Comparison of ENCODE assay signal across 19 cellular contexts in the genomic region with DNA sequence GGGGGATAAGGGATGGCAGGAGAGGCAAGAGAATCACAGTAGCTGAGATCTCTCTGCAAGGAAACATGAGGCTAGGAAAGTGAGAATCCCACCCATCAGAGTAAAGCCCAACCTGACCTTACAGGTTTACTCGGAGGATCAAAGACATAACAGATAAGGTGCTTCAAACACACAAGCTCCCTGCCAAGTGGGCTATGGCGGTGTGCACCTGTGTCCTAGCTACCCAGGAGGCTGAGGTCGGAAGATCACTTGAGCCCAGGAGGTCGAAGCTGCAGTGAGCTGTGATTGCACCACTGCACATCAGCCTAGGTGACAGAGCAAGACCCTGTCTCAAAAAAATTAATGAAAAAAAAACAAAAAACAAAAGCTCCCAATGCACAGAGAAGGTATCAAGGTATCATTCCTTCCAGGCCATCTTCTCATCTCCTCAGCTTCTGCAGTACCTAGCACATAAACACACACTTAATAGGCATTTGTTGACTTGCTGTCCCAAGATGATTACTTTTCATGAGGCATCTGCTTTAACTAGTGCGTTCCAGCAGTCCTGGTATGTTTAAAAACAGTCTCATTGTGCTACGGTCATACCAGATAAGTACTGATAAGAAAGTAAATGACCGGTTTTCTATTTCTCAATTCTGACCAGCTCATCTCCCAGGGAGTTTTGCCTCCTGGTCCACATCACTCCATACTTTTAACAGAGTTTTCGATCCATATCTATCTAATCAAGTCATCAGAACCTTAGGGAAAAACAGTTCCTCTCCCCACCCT.
"Had no signal": no experiment of that assay in that cellular context is flagged by ENCODE, and none has a peak within 500 bp of the region (broad histone marks: within the 10 kb centered on the region; RNA-seq: fewer than 3 reads in every experiment).

No MANE protein-coding gene starts in this region.

- H3K27ac Mint-ChIP-seq: activated CD4-positive, alpha-beta memory T cell treated with anti-CD3 and anti-CD28 coated beads, Interleukin-2, amount 10 ng/mL, durations not matched to agents 7 days and 5 days; activated naive CD8-positive, alpha-beta T cell treated with anti-CD3 and anti-CD28 coated beads, Interleukin-2, amount 50 U/mL, for 24 hours; dendritic cell treated with granulocyte-macrophage colony-stimulating factor and Interleukin-4, amounts not matched to agents 40 ng/mL and 50 ng/mL, for 4 days; immature natural killer cell; stimulated activated memory B cell treated with anti-CD40 and anti-IgM and Interleukin-4, amounts not matched to agents 10 μg/mL and 1 μg/mL and 100 μg/mL, for 72 hours; T-helper 2 cell treated with Interferon-gamma antibody and Interleukin-4, amounts not matched to agents 5 μg/mL and 100 μg/mL, for 36 hours had no signal

- H3K27ac ChIP-seq: right atrium auricular region, tibial nerve had no signal

- H3K9me3 Mint-ChIP-seq: activated CD4-positive, alpha-beta memory T cell treated with anti-CD3 and anti-CD28 coated beads, Interleukin-2, amount 10 ng/mL, durations not matched to agents 7 days and 5 days; activated naive CD8-positive, alpha-beta T cell treated with anti-CD3 and anti-CD28 coated beads, Interleukin-2, amount 50 U/mL, for 24 hours; dendritic cell treated with granulocyte-macrophage colony-stimulating factor and Interleukin-4, amounts not matched to agents 40 ng/mL and 50 ng/mL, for 4 days; effector memory CD8-positive, alpha-beta T cell; immature natural killer cell; naive thymus-derived CD4-positive, alpha-beta T cell; stimulated activated memory B cell treated with anti-CD40 and anti-IgM and Interleukin-4, amounts not matched to agents 10 μg/mL and 1 μg/mL and 100 μg/mL, for 72 hours; T-helper 2 cell treated with Interferon-gamma antibody and Interleukin-4, amounts not matched to agents 5 μg/mL and 100 μg/mL, for 36 hours had no signal

- H3K4me1 Mint-ChIP-seq: activated CD4-positive, alpha-beta memory T cell treated with anti-CD3 and anti-CD28 coated beads, Interleukin-2, amount 10 ng/mL, durations not matched to agents 7 days and 5 days had no signal

- ATAC-seq: activated naive CD8-positive, alpha-beta T cell treated with anti-CD3 and anti-CD28 coated beads, Interleukin-2, amount 50 U/mL, for 24 hours; effector memory CD8-positive, alpha-beta T cell; left colon; naive thymus-derived CD4-positive, alpha-beta T cell; stimulated activated memory B cell treated with anti-CD40 and anti-IgM and Interleukin-4, amounts not matched to agents 10 μg/mL and 1 μg/mL and 100 μg/mL, for 72 hours had no signal

- H3K4me3 ChIP-seq: right atrium auricular region, tibial nerve had no signal

- H3K27me3 Mint-ChIP-seq: activated CD4-positive, alpha-beta memory T cell treated with anti-CD3 and anti-CD28 coated beads, Interleukin-2, amount 10 ng/mL, durations not matched to agents 7 days and 5 days; activated naive CD8-positive, alpha-beta T cell treated with anti-CD3 and anti-CD28 coated beads, Interleukin-2, amount 50 U/mL, for 24 hours; dendritic cell treated with granulocyte-macrophage colony-stimulating factor and Interleukin-4, amounts not matched to agents 40 ng/mL and 50 ng/mL, for 4 days; effector memory CD8-positive, alpha-beta T cell; naive thymus-derived CD4-positive, alpha-beta T cell; stimulated activated memory B cell treated with anti-CD40 and anti-IgM and Interleukin-4, amounts not matched to agents 10 μg/mL and 1 μg/mL and 100 μg/mL, for 72 hours had no signal

- H3K4me3 Mint-ChIP-seq: activated CD4-positive, alpha-beta memory T cell treated with anti-CD3 and anti-CD28 coated beads, Interleukin-2, amount 10 ng/mL, durations not matched to agents 7 days and 5 days; activated naive CD8-positive, alpha-beta T cell treated with anti-CD3 and anti-CD28 coated beads, Interleukin-2, amount 50 U/mL, for 24 hours; dendritic cell treated with granulocyte-macrophage colony-stimulating factor and Interleukin-4, amounts not matched to agents 40 ng/mL and 50 ng/mL, for 4 days; effector memory CD8-positive, alpha-beta T cell; immature natural killer cell; naive thymus-derived CD4-positive, alpha-beta T cell; stimulated activated memory B cell treated with anti-CD40 and anti-IgM and Interleukin-4, amounts not matched to agents 10 μg/mL and 1 μg/mL and 100 μg/mL, for 72 hours; T-helper 2 cell treated with Interferon-gamma antibody and Interleukin-4, amounts not matched to agents 5 μg/mL and 100 μg/mL, for 36 hours had no signal

- DNase-seq: activated CD4-positive, alpha-beta memory T cell treated with anti-CD3 and anti-CD28 coated beads, Interleukin-2, amount 10 ng/mL, durations not matched to agents 7 days and 5 days; activated CD4-positive, CD25-positive, alpha-beta regulatory T cell treated with anti-CD3 and anti-CD28 coated beads, Interleukin-2, amount 50 U/mL, for 72 hours; activated CD8-positive, alpha-beta memory T cell treated with anti-CD3 and anti-CD28 coated beads, Interleukin-2, amount 50 U/mL, for 48 hours; activated naive CD8-positive, alpha-beta T cell treated with anti-CD3 and anti-CD28 coated beads, Interleukin-2, amount 50 U/mL, for 24 hours; caudate nucleus; effector memory CD8-positive, alpha-beta T cell; foreskin fibroblast; glutamatergic neuron; immature natural killer cell; left colon; mammary epithelial cell; naive thymus-derived CD4-positive, alpha-beta T cell; small intestine; SW 1271 had no signal

- H3K9me3 ChIP-seq: right atrium auricular region, tibial nerve had no signal

- H3K27me3 ChIP-seq: right atrium auricular region, tibial nerve had no signal
